Comparison of ENCODE assay signal across 1 cellular context in the genomic region with DNA sequence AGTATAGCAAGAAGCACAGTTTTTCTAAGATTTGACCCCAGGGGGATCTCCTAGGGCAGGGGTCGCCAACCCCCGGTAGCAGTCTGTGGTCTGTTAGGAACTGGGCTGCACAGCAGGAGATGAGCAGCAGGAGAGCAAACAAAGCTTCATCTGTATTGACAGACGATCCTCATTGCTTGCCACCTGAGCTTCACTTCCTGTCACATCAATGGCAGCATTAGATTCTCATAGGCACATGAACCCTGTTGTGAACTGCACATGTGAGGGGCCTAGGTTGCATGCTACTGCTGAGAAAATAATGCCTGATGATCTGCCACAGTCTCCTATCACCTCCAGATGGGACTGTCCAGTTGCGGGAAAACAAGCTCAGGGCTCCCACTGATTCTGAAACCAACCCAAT.
TF ChIP-seq lines count a peak whose summit lies in the region.

No MANE protein-coding gene starts in this region.

TF ChIP-seq in HepG2, 621 proteins besides CTCF, POLR2A, EP300 and RAD21 (continued from another document and continues in another):
- peak; percentile 67 for TF ChIP-seq ELF1 (CRISPR knock-in tag; IDR thresholded peaks at IDR 0.05)
- TF ChIP-seq FOXM1 (CRISPR knock-in tag; IDR thresholded peaks at IDR 0.05) = no peak
- TF ChIP-seq, protein P1, sequence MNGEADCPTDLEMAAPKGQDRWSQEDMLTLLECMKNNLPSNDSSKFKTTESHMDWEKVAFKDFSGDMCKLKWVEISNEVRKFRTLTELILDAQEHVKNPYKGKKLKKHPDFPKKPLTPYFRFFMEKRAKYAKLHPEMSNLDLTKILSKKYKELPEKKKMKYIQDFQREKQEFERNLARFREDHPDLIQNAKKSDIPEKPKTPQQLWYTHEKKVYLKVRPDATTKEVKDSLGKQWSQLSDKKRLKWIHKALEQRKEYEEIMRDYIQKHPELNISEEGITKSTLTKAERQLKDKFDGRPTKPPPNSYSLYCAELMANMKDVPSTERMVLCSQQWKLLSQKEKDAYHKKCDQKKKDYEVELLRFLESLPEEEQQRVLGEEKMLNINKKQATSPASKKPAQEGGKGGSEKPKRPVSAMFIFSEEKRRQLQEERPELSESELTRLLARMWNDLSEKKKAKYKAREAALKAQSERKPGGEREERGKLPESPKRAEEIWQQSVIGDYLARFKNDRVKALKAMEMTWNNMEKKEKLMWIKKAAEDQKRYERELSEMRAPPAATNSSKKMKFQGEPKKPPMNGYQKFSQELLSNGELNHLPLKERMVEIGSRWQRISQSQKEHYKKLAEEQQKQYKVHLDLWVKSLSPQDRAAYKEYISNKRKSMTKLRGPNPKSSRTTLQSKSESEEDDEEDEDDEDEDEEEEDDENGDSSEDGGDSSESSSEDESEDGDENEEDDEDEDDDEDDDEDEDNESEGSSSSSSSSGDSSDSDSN (CRISPR knock-in tag; IDR thresholded peaks at IDR 0.05) = no peak
- peak; percentile 60; the same call in 1 of the 2 replicates for TF ChIP-seq ZBED4 (CRISPR knock-in tag; IDR thresholded peaks at IDR 0.05; ENCODE audit: borderline replicate concordance)
- TF ChIP-seq ZNF660 (CRISPR knock-in tag; IDR thresholded peaks at IDR 0.05; ENCODE audit: borderline replicate concordance, low read depth) = no peak
- no peak for TF ChIP-seq MAFG (CRISPR knock-in tag; IDR thresholded peaks at IDR 0.05)
- TF ChIP-seq SNRNP70 (IDR thresholded peaks at IDR 0.05; ENCODE audit: low read depth, low read length) = no peak
- no peak for TF ChIP-seq BRD4 (CRISPR knock-in tag; IDR thresholded peaks at IDR 0.05)
- no peak for TF ChIP-seq TRIM24 (CRISPR knock-in tag; IDR thresholded peaks at IDR 0.05)
- TF ChIP-seq ZNF549 (CRISPR knock-in tag; IDR thresholded peaks at IDR 0.05) = peak; percentile 96
- TF ChIP-seq, protein P2, sequence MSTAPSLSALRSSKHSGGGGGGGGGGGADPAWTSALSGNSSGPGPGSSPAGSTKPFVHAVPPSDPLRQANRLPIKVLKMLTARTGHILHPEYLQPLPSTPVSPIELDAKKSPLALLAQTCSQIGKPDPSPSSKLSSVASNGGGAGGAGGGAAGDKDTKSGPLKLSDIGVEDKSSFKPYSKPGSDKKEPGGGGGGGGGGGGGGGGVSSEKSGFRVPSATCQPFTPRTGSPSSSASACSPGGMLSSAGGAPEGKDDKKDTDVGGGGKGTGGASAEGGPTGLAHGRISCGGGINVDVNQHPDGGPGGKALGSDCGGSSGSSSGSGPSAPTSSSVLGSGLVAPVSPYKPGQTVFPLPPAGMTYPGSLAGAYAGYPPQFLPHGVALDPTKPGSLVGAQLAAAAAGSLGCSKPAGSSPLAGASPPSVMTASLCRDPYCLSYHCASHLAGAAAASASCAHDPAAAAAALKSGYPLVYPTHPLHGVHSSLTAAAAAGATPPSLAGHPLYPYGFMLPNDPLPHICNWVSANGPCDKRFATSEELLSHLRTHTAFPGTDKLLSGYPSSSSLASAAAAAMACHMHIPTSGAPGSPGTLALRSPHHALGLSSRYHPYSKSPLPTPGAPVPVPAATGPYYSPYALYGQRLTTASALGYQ (CRISPR knock-in tag; IDR thresholded peaks at IDR 0.05) = no peak
- TF ChIP-seq SP5 (CRISPR knock-in tag; IDR thresholded peaks at IDR 0.05; ENCODE audit: borderline replicate concordance, low read depth) = no peak
- no peak for TF ChIP-seq SP2 (CRISPR knock-in tag; IDR thresholded peaks at IDR 0.05)
- no peak for TF ChIP-seq THRA (CRISPR knock-in tag; IDR thresholded peaks at IDR 0.05; ENCODE audit: borderline replicate concordance)
- TF ChIP-seq NCOA5 (CRISPR knock-in tag; IDR thresholded peaks at IDR 0.05) = no peak
- no peak for TF ChIP-seq EZH2 (conservative IDR thresholded peaks at IDR 0.05; ENCODE audit: low read depth, low read length)
- no peak for TF ChIP-seq ATF6 (CRISPR knock-in tag; conservative IDR thresholded peaks at IDR 0.05)
- TF ChIP-seq, protein P3, sequence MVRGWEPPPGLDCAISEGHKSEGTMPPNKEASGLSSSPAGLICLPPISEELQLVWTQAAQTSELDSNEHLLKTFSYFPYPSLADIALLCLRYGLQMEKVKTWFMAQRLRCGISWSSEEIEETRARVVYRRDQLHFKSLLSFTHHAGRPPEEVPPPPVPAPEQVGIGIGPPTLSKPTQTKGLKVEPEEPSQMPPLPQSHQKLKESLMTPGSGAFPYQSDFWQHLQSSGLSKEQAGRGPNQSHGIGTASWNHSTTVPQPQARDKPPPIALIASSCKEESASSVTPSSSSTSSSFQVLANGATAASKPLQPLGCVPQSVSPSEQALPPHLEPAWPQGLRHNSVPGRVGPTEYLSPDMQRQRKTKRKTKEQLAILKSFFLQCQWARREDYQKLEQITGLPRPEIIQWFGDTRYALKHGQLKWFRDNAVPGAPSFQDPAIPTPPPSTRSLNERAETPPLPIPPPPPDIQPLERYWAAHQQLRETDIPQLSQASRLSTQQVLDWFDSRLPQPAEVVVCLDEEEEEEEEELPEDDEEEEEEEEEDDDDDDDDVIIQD (CRISPR knock-in tag; IDR thresholded peaks at IDR 0.05; ENCODE audit: low read depth) = peak; percentile 63; the same call in 1 of the 2 replicates
- TF ChIP-seq MYNN (CRISPR knock-in tag; IDR thresholded peaks at IDR 0.05; ENCODE audit: low read depth) = no peak
- no peak for TF ChIP-seq ZNF234 (CRISPR knock-in tag; conservative IDR thresholded peaks at IDR 0.05)
- 0 out of 2 replicates have a peak, but pooled peaks have one; percentile 46 for TF ChIP-seq ZNF335 (CRISPR knock-in tag; IDR thresholded peaks at IDR 0.05)
- TF ChIP-seq JUN (CRISPR knock-in tag; IDR thresholded peaks at IDR 0.05) = no peak; the same call in 1 of the 2 replicates
- no peak for TF ChIP-seq CREBL2 (CRISPR knock-in tag; IDR thresholded peaks at IDR 0.05; ENCODE audit: borderline replicate concordance)
- peak; percentile 78 for TF ChIP-seq GABPB1 (CRISPR knock-in tag; IDR thresholded peaks at IDR 0.05)
- TF ChIP-seq NCOR1 (IDR thresholded peaks at IDR 0.05; ENCODE audit: borderline replicate concordance, low read length) = no peak
- TF ChIP-seq MEIS2 (CRISPR knock-in tag; IDR thresholded peaks at IDR 0.05) = peak; percentile 79; the same call in 1 of the 2 replicates
- TF ChIP-seq ZNF496 (CRISPR knock-in tag; IDR thresholded peaks at IDR 0.05; ENCODE audit: insufficient replicate concordance) = no peak
- peak; percentile 63; the same call in 1 of the 2 replicates for TF ChIP-seq MEF2D (CRISPR knock-in tag; IDR thresholded peaks at IDR 0.05)
- TF ChIP-seq ZBTB8A (CRISPR knock-in tag; IDR thresholded peaks at IDR 0.05; ENCODE audit: borderline replicate concordance, low read depth) = no peak
- TF ChIP-seq SCMH1 (CRISPR knock-in tag; IDR thresholded peaks at IDR 0.05; ENCODE audit: borderline replicate concordance) = no peak
- TF ChIP-seq FOXC1 (CRISPR knock-in tag; IDR thresholded peaks at IDR 0.05; ENCODE audit: borderline replicate concordance) = peak; percentile 58; the same call in 1 of the 2 replicates
- TF ChIP-seq ZNF431 (CRISPR knock-in tag; IDR thresholded peaks at IDR 0.05; ENCODE audit: borderline replicate concordance, low read depth) = peak; percentile 78; the same call in 1 of the 2 replicates
- TF ChIP-seq AKAP8 (CRISPR knock-in tag; IDR thresholded peaks at IDR 0.05) = no peak
- no peak for TF ChIP-seq NCOA1 (CRISPR knock-in tag; IDR thresholded peaks at IDR 0.05)
- TF ChIP-seq SATB2 (CRISPR knock-in tag; IDR thresholded peaks at IDR 0.05) = 0 out of 2 replicates have a peak, but pooled peaks have one; percentile 68
- peak; percentile 70; the same call in 1 of the 2 replicates for TF ChIP-seq IRF1 (CRISPR knock-in tag; IDR thresholded peaks at IDR 0.05; ENCODE audit: low read depth)
- TF ChIP-seq NFATC3 (CRISPR knock-in tag; IDR thresholded peaks at IDR 0.05) = no peak
- peak; percentile 73; the same call in 1 of the 2 replicates for TF ChIP-seq ZNF12 (CRISPR knock-in tag; IDR thresholded peaks at IDR 0.05)
- no peak; the same call in 1 of the 2 replicates for TF ChIP-seq JDP2 (CRISPR knock-in tag; IDR thresholded peaks at IDR 0.05; ENCODE audit: borderline replicate concordance)
- TF ChIP-seq AFF4 (CRISPR knock-in tag; IDR thresholded peaks at IDR 0.05) = no peak
- no peak for TF ChIP-seq ZNF564 (CRISPR knock-in tag; IDR thresholded peaks at IDR 0.05)
- TF ChIP-seq ARID2 (CRISPR knock-in tag; IDR thresholded peaks at IDR 0.05; ENCODE audit: borderline replicate concordance) = 0 out of 2 replicates have a peak, but pooled peaks have one; percentile 40
